1 cellular context compared by ENCODE assay signal in the genomic region with DNA sequence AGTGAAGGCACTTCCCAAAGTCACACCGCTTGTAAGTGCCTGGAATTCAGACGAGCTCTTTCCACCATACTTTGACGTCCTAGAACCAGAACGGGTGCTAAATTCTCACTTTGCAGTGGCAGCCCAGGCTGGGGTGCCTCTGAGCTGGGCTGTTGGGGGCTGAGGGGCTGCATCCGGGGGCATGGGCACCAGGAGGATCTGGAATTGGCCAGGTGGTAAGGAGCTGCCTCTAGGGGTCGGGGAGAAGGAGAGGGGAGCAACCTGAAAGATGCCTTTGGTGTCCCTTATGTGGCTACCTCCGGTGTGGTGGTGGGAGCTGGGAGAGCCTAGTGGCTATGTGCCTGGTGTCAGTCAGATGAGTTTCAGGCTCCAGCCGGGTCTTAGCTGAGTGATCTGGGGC.
TF ChIP-seq lines count a peak whose summit lies in the region.

No MANE protein-coding gene starts in this region.

TF ChIP-seq in IMR-90, 13 proteins besides CTCF, POLR2A, EP300 and RAD21 (continued from another document):
- no peak for TF ChIP-seq BHLHE40 (IDR thresholded peaks at IDR 0.05; ENCODE audit: low read depth, low read length)
- no peak for TF ChIP-seq MAZ (IDR thresholded peaks at IDR 0.05; ENCODE audit: borderline replicate concordance, low read depth, low read length)
- TF ChIP-seq MAFK (IDR thresholded peaks at IDR 0.05; ENCODE audit: low read depth, low read length) = no peak
- no peak for TF ChIP-seq CHD1 (IDR thresholded peaks at IDR 0.05; ENCODE audit: low read depth, low read length)
